ENCODE assay signal across 12 cellular contexts in the genomic region with DNA sequence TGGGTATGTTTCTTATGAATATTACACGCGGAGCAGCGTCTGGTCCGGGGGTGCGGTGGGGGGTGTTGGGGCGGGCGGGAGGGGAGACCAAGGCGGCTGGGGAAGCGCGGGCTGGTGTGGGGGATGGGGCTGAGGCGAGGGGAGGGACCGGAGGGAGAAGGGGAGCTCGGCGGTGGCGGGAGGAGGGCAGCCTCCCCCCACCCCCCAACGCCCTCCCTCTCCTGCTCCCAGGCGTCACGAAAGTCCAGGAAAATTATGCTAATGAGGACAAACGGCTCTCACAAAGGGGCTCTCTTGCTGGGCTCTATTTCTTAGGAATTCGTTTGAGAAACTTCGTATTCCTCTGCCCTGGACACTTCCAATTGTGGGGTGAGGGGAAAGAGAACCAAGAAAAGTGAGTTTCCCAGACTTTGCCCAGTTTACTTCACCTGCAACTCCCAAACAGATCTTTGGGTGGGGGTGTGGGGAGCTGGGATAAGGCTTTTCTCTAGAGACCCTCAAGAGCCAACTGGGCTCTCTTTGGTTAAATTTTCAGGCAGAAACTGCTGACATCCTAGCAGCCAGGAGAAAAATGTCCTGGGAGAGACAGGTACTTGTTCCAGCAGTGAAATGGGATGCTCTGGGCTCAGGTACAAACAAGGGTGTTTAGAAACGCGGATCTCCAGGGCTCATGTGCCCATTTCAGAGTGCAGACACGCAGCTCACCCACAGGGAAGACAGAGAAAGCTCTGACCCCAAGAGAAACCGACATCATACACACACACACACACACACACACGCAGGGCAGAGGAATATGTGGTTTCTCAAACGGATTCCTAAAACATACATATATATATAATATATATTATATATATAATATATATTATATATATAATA. TPM values are rescaled to one million over a fixed set of nuclear protein-coding genes. Genes with fewer than 3 reads are reported as not detected.
DNase-seq lines count a peak whose midpoint lies in the region; ATAC-seq and TF ChIP-seq lines count a peak whose summit lies in the region.
"Had no signal": no experiment of that assay in that cellular context is flagged by ENCODE, and none has a peak within 500 bp of the region (broad histone marks: within the 10 kb centered on the region; RNA-seq: fewer than 3 reads in every experiment).

No MANE protein-coding gene starts in this region.

- no peaks in the 10 kb centered on the region for H3K9me3 Mint-ChIP-seq in natural killer cell
- H3K9me3 Mint-ChIP-seq: central memory CD8-positive, alpha-beta T cell; naive thymus-derived CD4-positive, alpha-beta T cell had no signal

- H3K36me3 Mint-ChIP-seq in natural killer cell = no peaks in the 10 kb centered on the region
- H3K36me3 Mint-ChIP-seq: naive thymus-derived CD4-positive, alpha-beta T cell had no signal

- H3K27ac Mint-ChIP-seq in natural killer cell = no peak overlapping the region
- H3K27ac Mint-ChIP-seq: naive thymus-derived CD4-positive, alpha-beta T cell had no signal

- no peaks in the 10 kb centered on the region for H3K9me3 ChIP-seq in HUES6 (ENCODE audit: control insufficient read depth, insufficient read depth, low read depth, low read length)
- no peaks in the 10 kb centered on the region for H3K9me3 ChIP-seq in ascending aorta
- H3K9me3 ChIP-seq in subcutaneous abdominal adipose tissue (ENCODE audit: control insufficient read depth in 5 of 5, low read length in 5 of 5) = no peaks in the 10 kb centered on the region

- H3K9ac ChIP-seq in HUES6 (ENCODE audit: low read length) = peak overlapping the region; percentile 21
- H3K9ac ChIP-seq in subcutaneous abdominal adipose tissue (ENCODE audit: low read length in 5 of 5) = peak overlapping the region; percentile 45 to 73 (median 66)

- no peaks in the 10 kb centered on the region for H3K4me1 Mint-ChIP-seq in natural killer cell
- H3K4me1 Mint-ChIP-seq: central memory CD8-positive, alpha-beta T cell; naive thymus-derived CD4-positive, alpha-beta T cell had no signal

- H3K4me3 ChIP-seq in HUES6 (ENCODE audit: low read depth, low read length) (peak overlapping the region; percentile 29; the same call in 1 of the 2 replicates), ascending aorta (peak overlapping the region; percentile 63 to 81), subcutaneous abdominal adipose tissue (ENCODE audit: low read depth in 1 of 5, low read length in 5 of 5) (peak overlapping the region in 4 of 5 donors; percentile 35 to 50 (median 48))

- H3K27me3 Mint-ChIP-seq in natural killer cell (ENCODE audit: low read depth in 2 of 2) = peaks cover 0 to 4% of the 10 kb centered on the region in 2 donors

- TF ChIP-seq CTCF in ascending aorta (IDR thresholded peaks at IDR 0.05) (no peak), natural killer cell (IDR thresholded peaks at IDR 0.05) (no peak)

- DNase-seq in ascending aorta (ENCODE audit: low spot score in 2 of 2) = no peak
- DNase-seq in left kidney (ENCODE audit: low read depth, low spot score) = peak; percentile 94
- no peak for DNase-seq in natural killer cell
- no peak for DNase-seq in inferior parietal cortex (ENCODE audit: extremely low spot score)
- no peak for DNase-seq in effector CD8-positive, alpha-beta T cell (lab: John Stamatoyannopoulos, UW)
- DNase-seq: naive thymus-derived CD4-positive, alpha-beta T cell; stimulated activated naive CD4-positive, alpha-beta T cell treated with Interleukin-2 at 50 U/mL for 16 hours had no signal

- H3K36me3 ChIP-seq in HUES6 (ENCODE audit: control insufficient read depth, insufficient read depth, low read length) (no peaks in the 10 kb centered on the region), ascending aorta (no peaks in the 10 kb centered on the region), subcutaneous abdominal adipose tissue (ENCODE audit: control insufficient read depth in 5 of 5, insufficient read depth in 5 of 5, low read length in 5 of 5) (peaks cover 0 to 6% (median 4%) of the 10 kb centered on the region in 5 donors)

- H3K27ac ChIP-seq in HUES6 (ENCODE audit: low read depth, low read length) (no peak overlapping the region), ascending aorta (peak overlapping the region; percentile 89 to 97), subcutaneous abdominal adipose tissue (ENCODE audit: low read depth, low read length) (peak overlapping the region; percentile 85)
- H3K27ac ChIP-seq: VCaP had no signal

- H3K4me3 Mint-ChIP-seq in natural killer cell = no peak overlapping the region
- H3K4me3 Mint-ChIP-seq: central memory CD8-positive, alpha-beta T cell; naive thymus-derived CD4-positive, alpha-beta T cell had no signal

- H3K27me3 ChIP-seq in HUES6 (ENCODE audit: control insufficient read depth, insufficient read depth, low read length) (peaks cover 98% of the 10 kb centered on the region), ascending aorta (no peaks in the 10 kb centered on the region), subcutaneous abdominal adipose tissue (ENCODE audit: control insufficient read depth in 5 of 5, insufficient read depth in 4 of 5, low read length in 5 of 5) (no peaks in the 10 kb centered on the region)

- intact Hi-C loops in ascending aorta (cut with DNase I) = loop anchor here (2.0 to 10.0 kb wide), 5 partner anchors 17 to 1301 kb away; partner anchors contain the start of genes CBX3, CREB5, HIBADH and HNRNPA2B1
- intact Hi-C loops in natural killer cell (cut with micrococcal nuclease) = no loop called here

- no peak for ATAC-seq in natural killer cell
- ATAC-seq in HG02885 (IDR thresholded peaks at IDR 0.05; ENCODE audit: poor library complexity, unreplicated experiment) = no peak
- ATAC-seq: naive thymus-derived CD4-positive, alpha-beta T cell had no signal

- H3K4me1 ChIP-seq in HUES6 (ENCODE audit: control insufficient read depth, insufficient read depth, low read length) (peaks cover 21% of the 10 kb centered on the region; the same call in 1 of the 2 replicates), ascending aorta (peaks cover 5 to 20% of the 10 kb centered on the region in 2 donors), subcutaneous abdominal adipose tissue (ENCODE audit: control insufficient read depth in 5 of 5, insufficient read depth in 5 of 5, low read length in 5 of 5) (peaks cover 12 to 90% (median 78%) of the 10 kb centered on the region in 5 donors)

RNA-seq across cellular contexts. Expression of gene HOXA2, which starts 11.7 kb away (rescaled TPM):
- 36.5 TPM for total RNA-seq in ascending aorta
- total RNA-seq in natural killer cell = not detected
- total RNA-seq: naive thymus-derived CD4-positive, alpha-beta T cell had no signal

RNA-seq across cellular contexts. Expression of gene HOXA4, which starts 16.3 kb away (rescaled TPM):
- total RNA-seq in ascending aorta (2.1 TPM), natural killer cell (1 to 10 TPM in 1 of 3 donors, under 1 TPM in 2; 0.52 to 2.1 (median 0.63) TPM)
- total RNA-seq: naive thymus-derived CD4-positive, alpha-beta T cell had no signal

RNA-seq across cellular contexts. Expression of gene HOXA1, which starts 18.4 kb away (rescaled TPM):
- total RNA-seq in ascending aorta (not detected), natural killer cell (1 to 10 TPM in 2 of 3 donors, under 1 TPM in 1; 0.64 to 1.3 (median 1.1) TPM)

RNA-seq across cellular contexts. Expression of gene HOXA5, which starts 29.3 kb away (rescaled TPM):
- total RNA-seq in ascending aorta (22.0 TPM), natural killer cell (10 to 100 TPM in 1 of 3 donors, under 1 TPM in 2; 0.29 to 13.0 (median 0.52) TPM)

RNA-seq across cellular contexts. Expression of gene HOXA6, which starts 33.3 kb away (rescaled TPM):
- 15.3 TPM for total RNA-seq in ascending aorta
- total RNA-seq in natural killer cell = under 1 TPM; 0.28 to 0.65 (median 0.43) TPM

Comparison
In these comparisons a context has a peak if more than half of its experiments do, and no peak if none do; other contexts are left out.
1. RNA of gene HOXA2, which starts 11.7 kb away (total RNA-seq): 36.5 TPM in ascending aorta (single experiment); not detected in natural killer cell; every median in the first group is over 10 times any median in the second.
2. Peak in every context shown above with its lines, with median percentiles within 50 percentile points of each other: H3K4me3 ChIP-seq.